ENCODE assay signal across 7 cellular contexts in genomic region chr14:78863143-78863542, GRCh38.
A peak's percentile ranks its signal among the peaks of the same experiment; 100 is the strongest.
DNase-seq lines count a peak whose midpoint lies in the region; ATAC-seq and TF ChIP-seq lines count a peak whose summit lies in the region.

No MANE protein-coding gene starts in this region.

- H3K14ac ChIP-seq in neuronal stem cell (ENCODE audit: low read length) = no peak overlapping the region

- no peak overlapping the region for H4K8ac ChIP-seq in neuronal stem cell (ENCODE audit: low read depth, low read length)

- no peak overlapping the region for H3K4me3 Mint-ChIP-seq in effector memory CD8-positive, alpha-beta T cell

- no peak overlapping the region for H2BK15ac ChIP-seq in neuronal stem cell (ENCODE audit: low read length)

- H3K27me3 ChIP-seq in HAP-1 (ENCODE audit: low read depth) = no peaks in the 10 kb centered on the region
- H3K27me3 ChIP-seq in colonic mucosa = no peaks in the 10 kb centered on the region
- H3K27me3 ChIP-seq in neuronal stem cell (ENCODE audit: control insufficient read depth in 3 of 3, insufficient read depth in 3 of 3, low read depth in 1 of 3, low read length in 3 of 3) = no peaks in the 10 kb centered on the region

- peak; percentile 7 to 63 for DNase-seq in HAP-1 (ENCODE audit: low spot score in 2 of 2)
- DNase-seq in NCI-H460 (ENCODE audit: extremely low read depth, low read depth) = peak; percentile 37
- DNase-seq in colonic mucosa = peak; percentile 20
- peak; percentile 68 for DNase-seq in neuronal stem cell (ENCODE audit: low spot score)
- no peak for DNase-seq in effector CD4-positive, alpha-beta T cell
- DNase-seq in NCI-H446 (lab: John Stamatoyannopoulos, UW) = no peak
- DNase-seq in effector memory CD8-positive, alpha-beta T cell = no peak

- no peak overlapping the region for H2BK120ac ChIP-seq in neuronal stem cell (ENCODE audit: low read depth, low read length)

- H3K9ac ChIP-seq in colonic mucosa (ENCODE audit: low read depth in 2 of 2, low read length in 2 of 2) (no peak overlapping the region), neuronal stem cell (ENCODE audit: low read depth, low read length, poor library complexity) (no peak overlapping the region)

- H3K23ac ChIP-seq in neuronal stem cell (ENCODE audit: low read depth, low read length, poor library complexity) = no peak overlapping the region

- H3K36me3 ChIP-seq in HAP-1 (replicated peaks) (no peaks in the 10 kb centered on the region), colonic mucosa (no peaks in the 10 kb centered on the region), neuronal stem cell (replicated peaks in 1 of 2; ENCODE audit: control insufficient read depth in 2 of 2, insufficient read depth in 2 of 2, low read length in 2 of 2) (no peaks in the 10 kb centered on the region)

- no peak overlapping the region for H3K4ac ChIP-seq in neuronal stem cell (ENCODE audit: low read length)

- no peak overlapping the region for H3K4me2 ChIP-seq in neuronal stem cell (ENCODE audit: insufficient read depth, low read length, poor library complexity, severe bottlenecking)

- no peak overlapping the region for H2BK5ac ChIP-seq in neuronal stem cell (ENCODE audit: low read length)

- H4K91ac ChIP-seq in neuronal stem cell (ENCODE audit: low read depth, low read length, poor library complexity) = no peak overlapping the region

- TF ChIP-seq CTCF in colonic mucosa (IDR thresholded peaks at IDR 0.05) = no peak

- H3K9me3 ChIP-seq in HAP-1 = no peaks in the 10 kb centered on the region
- no peaks in the 10 kb centered on the region for H3K9me3 ChIP-seq in colonic mucosa
- no peaks in the 10 kb centered on the region for H3K9me3 ChIP-seq in neuronal stem cell (replicated peaks in 1 of 2; ENCODE audit: control insufficient read depth in 2 of 2, insufficient read depth in 1 of 2, low read depth in 1 of 2, low read length in 2 of 2)

- H2BK12ac ChIP-seq in neuronal stem cell (ENCODE audit: low read length) = no peak overlapping the region

- ATAC-seq in effector memory CD8-positive, alpha-beta T cell (replicated peaks) = no peak

- H3K4me1 ChIP-seq in HAP-1 (no peaks in the 10 kb centered on the region), colonic mucosa (no peaks in the 10 kb centered on the region), neuronal stem cell (ENCODE audit: control insufficient read depth in 2 of 2, insufficient read depth in 1 of 2, low read depth in 1 of 2, low read length in 2 of 2) (no peaks in the 10 kb centered on the region)

- H3K4me3 ChIP-seq in HAP-1 (no peak overlapping the region), colonic mucosa (no peak overlapping the region), neuronal stem cell (ENCODE audit: low read length in 2 of 2) (no peak overlapping the region)

- no peaks in the 10 kb centered on the region for H3K79me1 ChIP-seq in neuronal stem cell (ENCODE audit: low read depth, low read length)

- in situ Hi-C loops in HAP-1 (cut with MboI; ENCODE audit: low sequenced_read_pairs) = no loop called here

- intact Hi-C loops in colonic mucosa (cut with DNase I) = no loop called here

- H2AK5ac ChIP-seq in neuronal stem cell (ENCODE audit: low read depth, low read length) = no peak overlapping the region

- peaks cover 0 to 7% of the 10 kb centered on the region in 2 donors for H3K9me3 Mint-ChIP-seq in effector memory CD8-positive, alpha-beta T cell

- H3K27ac ChIP-seq in colonic mucosa (no peak overlapping the region), neuronal stem cell (replicated peaks; ENCODE audit: low read length) (no peak overlapping the region)

- no CpG with 5 or more reads among the region's 4 CpGs for WGBS in neuronal stem cell (ENCODE audit: extremely low coverage in 2 of 2, insufficient read length in 2 of 2, insufficient replicate concordance in 1 of 2), 2 donors

- no peaks in the 10 kb centered on the region for H3K27me3 Mint-ChIP-seq in effector memory CD8-positive, alpha-beta T cell

- no peaks in the 10 kb centered on the region for H3K4me1 Mint-ChIP-seq in effector memory CD8-positive, alpha-beta T cell (ENCODE audit: low read depth in 2 of 2)

- no peak overlapping the region for H2AFZ ChIP-seq in neuronal stem cell (ENCODE audit: low read length)

- no peak overlapping the region for H3K27ac Mint-ChIP-seq in effector memory CD8-positive, alpha-beta T cell

- no peak overlapping the region for H3K18ac ChIP-seq in neuronal stem cell (ENCODE audit: low read length)

- no peaks in the 10 kb centered on the region for H3K36me3 Mint-ChIP-seq in effector memory CD8-positive, alpha-beta T cell (ENCODE audit: insufficient read depth)

Comparison
In these comparisons a context has a peak if more than half of its experiments do, and no peak if none do; other contexts are left out.
1. DNase-seq: peak in HAP-1 (2 of 2), NCI-H460 (single experiment), colonic mucosa (single experiment) and neuronal stem cell (single experiment); none in effector CD4-positive, alpha-beta T cell (single experiment), NCI-H446 (0 of 2) and effector memory CD8-positive, alpha-beta T cell (0 of 3).